ENCODE assay signal across 30 cellular contexts in genomic region chr2:7919510-7919909, GRCh38.
"Had no signal": no experiment of that assay in that cellular context is flagged by ENCODE, and none has a peak within 500 bp of the region (broad histone marks: within the 10 kb centered on the region; RNA-seq: fewer than 3 reads in every experiment).

No MANE protein-coding gene starts in this region.

- H3K9ac ChIP-seq: parathyroid adenoma had no signal

- ATAC-seq: gastroesophageal sphincter; left ventricle myocardium superior; stimulated activated memory B cell treated with anti-CD40 and anti-IgM and Interleukin-4, amounts not matched to agents 10 μg/mL and 1 μg/mL and 100 μg/mL, for 72 hours; stimulated activated naive CD8-positive, alpha-beta T cell treated with anti-CD3 and anti-CD28 coated beads, Interleukin-15, amount 100 ng/mL, for 72 hours had no signal

- H3K4me2 ChIP-seq: hepatocyte, smooth muscle cell had no signal

- H3K36me3 ChIP-seq: adrenal gland, cardiac muscle cell, colonic mucosa, gastroesophageal sphincter, right atrium auricular region, thyroid gland, upper lobe of left lung had no signal

- H3K4me3 ChIP-seq: adrenal gland, cardiac muscle cell, colonic mucosa, gastroesophageal sphincter, hepatocyte, right atrium auricular region, smooth muscle cell, thyroid gland, upper lobe of left lung had no signal

- H3K27me3 ChIP-seq: adrenal gland, cardiac muscle cell, colonic mucosa, gastroesophageal sphincter, hepatocyte, right atrium auricular region, thyroid gland, upper lobe of left lung had no signal

- FAIRE-seq: endometrium had no signal

- H3K4me1 ChIP-seq: adrenal gland, colonic mucosa, parathyroid adenoma, right atrium auricular region, thyroid gland, upper lobe of left lung had no signal

- H3K9me3 ChIP-seq: adrenal gland, colonic mucosa, thyroid gland had no signal

- H2AFZ ChIP-seq: hepatocyte, parathyroid adenoma had no signal

- DNase-seq: activated CD4-positive, alpha-beta memory T cell treated with anti-CD3 and anti-CD28 coated beads for 36 hours; activated CD4-positive, alpha-beta T cell treated with anti-CD3 and anti-CD28 coated beads for 48 hours; activated CD8-positive, alpha-beta memory T cell treated with anti-CD3 and anti-CD28 coated beads, Interleukin-2, amount 50 U/mL, for 4 hours; activated effector memory CD4-positive, alpha-beta T cell treated with anti-CD3 and anti-CD28 coated beads, Interleukin-2, amount 50 U/mL, for 16 hours; activated naive CD4-positive, alpha-beta T cell treated with anti-CD3 and anti-CD28 coated beads for 36 hours; activated naive CD8-positive, alpha-beta T cell treated with anti-CD3 and anti-CD28 coated beads for 36 hours; activated T-cell treated with anti-CD3 and anti-CD28 coated beads, Interleukin-2, amount 50 U/mL, for 1 hour; adrenal gland; aorta; cerebellar nuclear complex; colonic mucosa; effector CD8-positive, alpha-beta T cell; islet precursor cell; left ventricle myocardium superior; nucleus accumbens; stimulated activated CD4-positive, alpha-beta T cell treated with anti-CD3 and anti-CD28 coated beads, Interleukin-1b, Interleukin-23, amount 100 ng/mL, for 48 hours; stimulated activated CD4-positive, alpha-beta T cell treated with anti-CD3 and anti-CD28 coated beads, Interleukin-4, amount 100 ng/mL, for 4 hours; stimulated activated CD8-positive, alpha-beta memory T cell treated with anti-CD3 and anti-CD28 coated beads, Interleukin-4, amount 100 ng/mL, for 48 hours; stimulated activated naive CD8-positive, alpha-beta T cell treated with anti-CD3 and anti-CD28 coated beads, Interleukin-15, amount 100 ng/mL, for 72 hours had no signal

- H3K27ac ChIP-seq: adrenal gland, cardiac muscle cell, colonic mucosa, epithelial cell of prostate, gastroesophageal sphincter, hepatocyte, parathyroid adenoma, right atrium auricular region, thyroid gland, upper lobe of left lung had no signal
